In the genomic region with DNA sequence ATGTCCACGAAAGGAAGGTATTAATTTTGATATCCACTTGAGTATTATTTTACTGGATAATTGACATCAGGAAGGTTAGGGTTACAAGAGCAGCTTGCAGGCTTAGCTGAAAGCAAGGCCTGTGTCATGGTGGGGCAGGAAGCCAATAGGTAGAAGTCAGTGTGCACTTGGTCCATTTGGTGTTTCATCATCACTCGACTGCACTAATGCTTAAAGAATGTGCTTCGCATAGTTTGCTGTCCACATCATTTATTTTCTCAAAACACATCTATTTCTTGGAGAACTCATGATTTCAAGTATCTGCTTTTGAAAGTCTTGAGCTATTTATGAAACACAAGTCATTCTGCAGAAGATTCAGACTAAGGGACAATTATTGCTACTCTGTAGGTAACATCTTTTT, we compare ENCODE assay signal across 9 cellular contexts. TPM values are rescaled to one million over a fixed set of nuclear protein-coding genes. Genes with fewer than 3 reads are reported as not detected.
DNase-seq lines count a peak whose midpoint lies in the region; ATAC-seq and TF ChIP-seq lines count a peak whose summit lies in the region.
"Had no signal": no experiment of that assay in that cellular context is flagged by ENCODE, and none has a peak within 500 bp of the region (broad histone marks: within the 10 kb centered on the region; RNA-seq: fewer than 3 reads in every experiment).

No MANE protein-coding gene starts in this region.

- no peak for TF ChIP-seq POLR2A in adrenal gland (IDR thresholded peaks at IDR 0.05)

- WGBS in adrenal gland, 4 donors: 66 to 88% (median 73%) methylated on average over 3 of the region's 3 CpGs
- WGBS in smooth muscle cell (ENCODE audit: low lambda C conversion rate): 72% methylated on average over 3 of the region's 3 CpGs

- DNase-seq in HFF-Myc (ENCODE audit: extremely low read depth, low read depth): peak; percentile 98
- DNase-seq in adrenal gland: peak in 6 of 7 donors; percentile 23 to 70 (median 58)
- DNase-seq in left cardiac atrium: peak; percentile 78
- DNase-seq in smooth muscle cell (lab: John Stamatoyannopoulos, UW; ENCODE audit: unreplicated experiment): no peak
- no peak for DNase-seq in DMS53 (lab: John Stamatoyannopoulos, UW)
- DNase-seq in stimulated activated naive CD8-positive, alpha-beta T cell treated with anti-CD3 and anti-CD28 coated beads, Interleukin-15, Interleukin-2, amounts not matched to agents 100 U/mL and 50 U/mL, for 24 hours: no peak
- no peak for DNase-seq in neural progenitor cell (ENCODE audit: low spot score)
- no peak for DNase-seq in DMS153 (lab: John Stamatoyannopoulos, UW)

- no peaks in the 10 kb centered on the region for H3K4me1 ChIP-seq in adrenal gland (replicated peaks in 1 of 2)
- H3K4me1 ChIP-seq in smooth muscle cell (ENCODE audit: low read depth): peaks cover 4% of the 10 kb centered on the region
- no peaks in the 10 kb centered on the region for H3K4me1 ChIP-seq in neural progenitor cell
- H3K4me1 ChIP-seq: right lobe of liver had no signal

- H3K36me3 ChIP-seq in adrenal gland (replicated peaks in 1 of 2): no peaks in the 10 kb centered on the region
- no peaks in the 10 kb centered on the region for H3K36me3 ChIP-seq in smooth muscle cell (ENCODE audit: low read depth)
- H3K36me3 ChIP-seq in neural progenitor cell: no peaks in the 10 kb centered on the region
- H3K36me3 ChIP-seq: right lobe of liver had no signal

- no peaks in the 10 kb centered on the region for H3K27me3 ChIP-seq in adrenal gland
- no peaks in the 10 kb centered on the region for H3K27me3 ChIP-seq in smooth muscle cell (ENCODE audit: low read depth)
- no peaks in the 10 kb centered on the region for H3K27me3 ChIP-seq in neural progenitor cell
- H3K27me3 ChIP-seq: right lobe of liver had no signal

- ATAC-seq in left cardiac atrium: peak; percentile 65 to 97
- no peak for ATAC-seq in stimulated activated naive CD8-positive, alpha-beta T cell treated with anti-CD3 and anti-CD28 coated beads, Interleukin-15, Interleukin-2, amounts not matched to agents 100 U/mL and 50 U/mL, for 24 hours

- TF ChIP-seq CTCF in HFF-Myc (IDR thresholded peaks at IDR 0.05; ENCODE audit: low read depth, low read length, missing control alignments) (no peak), adrenal gland (IDR thresholded peaks at IDR 0.05) (no peak), smooth muscle cell (IDR thresholded peaks at IDR 0.05; ENCODE audit: borderline replicate concordance, insufficient read depth, poor library complexity, severe bottlenecking) (no peak), neural progenitor cell (IDR thresholded peaks at IDR 0.05) (no peak)

- H3K9me3 Mint-ChIP-seq in neural progenitor cell: peaks cover 11% of the 10 kb centered on the region

- peaks cover 4% of the 10 kb centered on the region for H3K4me1 Mint-ChIP-seq in neural progenitor cell

- H3K9ac ChIP-seq in smooth muscle cell (ENCODE audit: low read depth): no peak overlapping the region
- H3K9ac ChIP-seq in neural progenitor cell: no peak overlapping the region

- H3K4me2 ChIP-seq in smooth muscle cell (no peak overlapping the region), neural progenitor cell (no peak overlapping the region)

- H3K27ac Mint-ChIP-seq in neural progenitor cell: no peak overlapping the region

- intact Hi-C loops in adrenal gland (cut with DNase I): no loop called here
- intact Hi-C loops in left cardiac atrium (cut with DNase I): no loop called here

- H3K4me3 ChIP-seq in HFF-Myc (replicated peaks; ENCODE audit: low read depth, low read length): no peak overlapping the region
- H3K4me3 ChIP-seq in adrenal gland: no peak overlapping the region
- H3K4me3 ChIP-seq in smooth muscle cell: no peak overlapping the region
- no peak overlapping the region for H3K4me3 ChIP-seq in neural progenitor cell
- H3K4me3 ChIP-seq: right lobe of liver had no signal

- H3K4me3 Mint-ChIP-seq in neural progenitor cell: no peak overlapping the region

- H3K27me3 Mint-ChIP-seq in neural progenitor cell (ENCODE audit: insufficient read depth, low read depth): peaks cover 2% of the 10 kb centered on the region

- no peaks in the 10 kb centered on the region for H3K79me2 ChIP-seq in smooth muscle cell (ENCODE audit: low read depth)
- no peaks in the 10 kb centered on the region for H3K79me2 ChIP-seq in neural progenitor cell (ENCODE audit: low read depth)

- H2AFZ ChIP-seq in smooth muscle cell (ENCODE audit: low read depth) (no peak overlapping the region), neural progenitor cell (replicated peaks) (no peak overlapping the region)

- peaks cover 27% of the 10 kb centered on the region for H3F3A ChIP-seq in smooth muscle cell (ENCODE audit: low read depth)
- H3F3A ChIP-seq in neural progenitor cell (ENCODE audit: low read depth): no peaks in the 10 kb centered on the region

- H3K9me3 ChIP-seq in adrenal gland (replicated peaks in 1 of 3) (no peaks in the 10 kb centered on the region), smooth muscle cell (replicated peaks; ENCODE audit: low read depth) (peaks cover 6% of the 10 kb centered on the region), neural progenitor cell (ENCODE audit: low read depth) (no peaks in the 10 kb centered on the region)
- H3K9me3 ChIP-seq: right lobe of liver had no signal

- H4K20me1 ChIP-seq in smooth muscle cell (ENCODE audit: low read depth) (no peaks in the 10 kb centered on the region), neural progenitor cell (ENCODE audit: low read depth) (no peaks in the 10 kb centered on the region)

- peaks cover 4% of the 10 kb centered on the region for H3K36me3 Mint-ChIP-seq in neural progenitor cell

- H3K27ac ChIP-seq in adrenal gland (no peak overlapping the region), smooth muscle cell (ENCODE audit: low read depth) (peak overlapping the region; percentile 40), neural progenitor cell (no peak overlapping the region)
- H3K27ac ChIP-seq: right lobe of liver had no signal

RNA-seq across cellular contexts. Expression of a gene that starts 59.6 kb away (rescaled TPM):
- total RNA-seq in adrenal gland (10 to 100 TPM in 1 of 8 donors, 1 to 10 TPM in 7; 2.4 to 11.9 (median 5.8) TPM), left cardiac atrium (1 to 10 TPM; 4.2 to 5.5 TPM), smooth muscle cell (10.2 and 13.0 TPM in 2 replicates), neural progenitor cell (ENCODE audit: low replicate concordance) (0.15 TPM in 1 of 2 replicates, not detected in the other)
- polyA plus RNA-seq in adrenal gland (1 to 10 TPM; 1.9 to 3.0 (median 2.5) TPM), smooth muscle cell (1.6 and 13.1 TPM in 2 replicates)

Comparison
In these comparisons a context has a peak if more than half of its experiments do, and no peak if none do; other contexts are left out.
1. DNase-seq: peak in HFF-Myc (single experiment), adrenal gland (6 of 7) and left cardiac atrium (single experiment); none in smooth muscle cell (single experiment), DMS53 (single experiment), stimulated activated naive CD8-positive, alpha-beta T cell treated with anti-CD3 and anti-CD28 coated beads, Interleukin-15, Interleukin-2, amounts not matched to agents 100 U/mL and 50 U/mL, for 24 hours (single experiment), neural progenitor cell (single experiment) and DMS153 (single experiment).